ENCODE assay signal across 8 cellular contexts in the genomic region with DNA sequence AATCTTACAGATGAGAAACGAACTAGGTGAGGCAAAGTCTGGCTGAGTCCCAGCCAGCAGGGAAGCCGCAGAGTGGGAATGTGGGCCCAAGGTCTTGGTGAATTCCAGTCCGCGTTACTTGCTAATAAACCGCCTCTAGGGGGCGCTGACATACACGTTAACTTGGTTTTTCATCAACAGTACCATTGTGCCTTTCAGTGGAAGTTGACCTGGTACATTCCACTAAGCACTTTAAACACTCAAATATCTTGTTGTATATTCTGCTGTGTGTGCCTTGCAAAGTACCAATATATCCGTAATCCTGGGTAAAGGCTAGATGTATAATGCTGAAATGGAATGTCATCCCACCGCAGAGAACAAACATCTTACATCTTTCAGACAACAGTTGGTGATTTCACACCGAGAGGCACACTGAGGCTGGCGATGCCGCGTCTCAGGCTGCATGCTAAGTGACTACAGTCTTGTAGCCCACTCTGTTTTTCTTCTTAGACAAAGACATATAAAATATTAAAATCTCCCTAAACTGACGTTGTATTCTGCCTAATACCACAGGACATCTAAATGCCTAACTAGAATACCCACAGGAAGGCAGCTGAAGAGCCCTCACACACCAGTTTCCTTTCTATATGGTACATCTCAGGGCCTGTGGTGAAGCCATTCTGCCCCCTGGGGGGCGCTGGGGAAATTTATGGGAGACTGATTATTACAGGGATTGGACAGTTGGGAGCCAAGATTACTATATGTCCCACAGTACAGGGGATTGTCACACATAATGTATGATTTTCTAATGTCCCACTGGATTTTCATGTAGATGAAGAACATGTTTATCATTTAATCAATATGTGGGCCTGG. TPM values are rescaled to one million over a fixed set of nuclear protein-coding genes. Genes with fewer than 3 reads are reported as not detected.
DNase-seq lines count a peak whose midpoint lies in the region; TF ChIP-seq lines count a peak whose summit lies in the region.

No MANE protein-coding gene starts in this region.

- no peak overlapping the region for H3K9ac ChIP-seq in parathyroid adenoma

- no peak overlapping the region for H2AFZ ChIP-seq in parathyroid adenoma

- H3K27ac ChIP-seq in 22Rv1: no peak overlapping the region
- no peak overlapping the region for H3K27ac ChIP-seq in SJCRH30
- no peak overlapping the region for H3K27ac ChIP-seq in parathyroid adenoma
- H3K27ac ChIP-seq in transverse colon: no peak overlapping the region

- TF ChIP-seq EP300 in transverse colon (IDR thresholded peaks at IDR 0.05; ENCODE audit: low read depth): no peak

- H3K4me1 ChIP-seq in SJCRH30: no peaks in the 10 kb centered on the region
- no peaks in the 10 kb centered on the region for H3K4me1 ChIP-seq in parathyroid adenoma
- H3K4me1 ChIP-seq in transverse colon: no peaks in the 10 kb centered on the region

- WGBS in transverse colon (ENCODE audit: low coverage in 1 of 2), 2 donors: 49 to 100% methylated on average over 1 to 15 of the region's 15 CpGs

- H3K36me3 ChIP-seq in SJCRH30: 0 out of 2 replicates have a peak, but pooled peaks cover under 1% of the 10 kb centered on the region
- H3K36me3 ChIP-seq in parathyroid adenoma (ENCODE audit: control insufficient read depth, insufficient read depth, low read length): no peaks in the 10 kb centered on the region
- H3K36me3 ChIP-seq in transverse colon: peaks cover 0 to 23% (median 3%) of the 10 kb centered on the region in 4 donors

- intact Hi-C loops in transverse colon (cut with DNase I; ENCODE audit: low total_unique reads): loop anchor here (2.0 kb wide), 1 partner anchor 117 kb away; no protein-coding TSS in a partner anchor

- H3K4me2 ChIP-seq in parathyroid adenoma (ENCODE audit: low read length): no peak overlapping the region

- H3K9me3 ChIP-seq in SJCRH30 (replicated peaks) (no peaks in the 10 kb centered on the region), parathyroid adenoma (ENCODE audit: control insufficient read depth, low read length) (no peaks in the 10 kb centered on the region), transverse colon (no peaks in the 10 kb centered on the region)

- peak; percentile 62 for DNase-seq in GM13977 (ENCODE audit: low spot score)
- peak; percentile 67 to 75 for DNase-seq in Kasumi-1 (lab: John Stamatoyannopoulos, UW)
- peak; percentile 72 to 90 for DNase-seq in SJCRH30
- DNase-seq in activated naive CD4-positive, alpha-beta T cell (lab: John Stamatoyannopoulos, UW): peak; percentile 11 to 60 (median 34)
- peak; percentile 67 for DNase-seq in germinal center (ENCODE audit: low spot score)
- peak; percentile 86 for DNase-seq in transverse colon

- H3K4me3 ChIP-seq in SJCRH30 (no peak overlapping the region), parathyroid adenoma (ENCODE audit: low read depth, low read length) (no peak overlapping the region), transverse colon (no peak overlapping the region)

- in situ Hi-C loops in GM13977 (cut with MboI; ENCODE audit: low pct_unique_long_range_greater_than_20kb, low sequenced_read_pairs, unreplicated experiment) (loop anchor here (25.0 kb wide), 1 partner anchor 295 kb away; no protein-coding TSS in a partner anchor), transverse colon (cut with MboI; ENCODE audit: low pct_ligation_motif_present in 1 of 4, low pct_unique_long_range_greater_than_20kb in 1 of 4, low sequenced_read_pairs in 3 of 4) (loop anchor here (25.0 kb wide), 2 partner anchors 105 to 295 kb away; no protein-coding TSS in a partner anchor)

- no peaks in the 10 kb centered on the region for H3K79me2 ChIP-seq in parathyroid adenoma

- no peaks in the 10 kb centered on the region for H3K27me3 ChIP-seq in SJCRH30
- no peaks in the 10 kb centered on the region for H3K27me3 ChIP-seq in parathyroid adenoma (ENCODE audit: control insufficient read depth, insufficient read depth, low read length)
- no peaks in the 10 kb centered on the region for H3K27me3 ChIP-seq in transverse colon

- peak; percentile 91 for TF ChIP-seq CTCF in 22Rv1 (IDR thresholded peaks at IDR 0.05)
- peak; percentile 65 for TF ChIP-seq CTCF in GM13977 (IDR thresholded peaks at IDR 0.05; ENCODE audit: extremely low read depth, insufficient read depth, missing control alignments)
- TF ChIP-seq CTCF in parathyroid adenoma (IDR thresholded peaks at IDR 0.05): peak; percentile 41
- TF ChIP-seq CTCF in transverse colon (IDR thresholded peaks at IDR 0.05): peak; percentile 60 to 79 (median 75)

- no peak for TF ChIP-seq POLR2A in transverse colon (IDR thresholded peaks at IDR 0.05)

RNA-seq across cellular contexts. Expression of a gene that starts 49.2 kb away (rescaled TPM):
- total RNA-seq in SJCRH30 (2014; rRNA removed; shearing (Covaris generic)): 50.6 and 53.9 TPM in 2 replicates
- total RNA-seq in transverse colon: 10 to 100 TPM; 10.8 to 26.7 (median 18.2) TPM

Comparison
In these comparisons a context has a peak if more than half of its experiments do, and no peak if none do; other contexts are left out.
1. CTCF ChIP-seq: peak in every context shown above with its lines; median percentile 91 in 22Rv1; 75 in transverse colon; 65 in GM13977; 41 in parathyroid adenoma.
2. DNase-seq: peak in every context shown above with its lines; median percentile 86 in transverse colon; 81 in SJCRH30; 71 in Kasumi-1; 67 in germinal center; 62 in GM13977; 34 in activated naive CD4-positive, alpha-beta T cell.